In the genomic region with DNA sequence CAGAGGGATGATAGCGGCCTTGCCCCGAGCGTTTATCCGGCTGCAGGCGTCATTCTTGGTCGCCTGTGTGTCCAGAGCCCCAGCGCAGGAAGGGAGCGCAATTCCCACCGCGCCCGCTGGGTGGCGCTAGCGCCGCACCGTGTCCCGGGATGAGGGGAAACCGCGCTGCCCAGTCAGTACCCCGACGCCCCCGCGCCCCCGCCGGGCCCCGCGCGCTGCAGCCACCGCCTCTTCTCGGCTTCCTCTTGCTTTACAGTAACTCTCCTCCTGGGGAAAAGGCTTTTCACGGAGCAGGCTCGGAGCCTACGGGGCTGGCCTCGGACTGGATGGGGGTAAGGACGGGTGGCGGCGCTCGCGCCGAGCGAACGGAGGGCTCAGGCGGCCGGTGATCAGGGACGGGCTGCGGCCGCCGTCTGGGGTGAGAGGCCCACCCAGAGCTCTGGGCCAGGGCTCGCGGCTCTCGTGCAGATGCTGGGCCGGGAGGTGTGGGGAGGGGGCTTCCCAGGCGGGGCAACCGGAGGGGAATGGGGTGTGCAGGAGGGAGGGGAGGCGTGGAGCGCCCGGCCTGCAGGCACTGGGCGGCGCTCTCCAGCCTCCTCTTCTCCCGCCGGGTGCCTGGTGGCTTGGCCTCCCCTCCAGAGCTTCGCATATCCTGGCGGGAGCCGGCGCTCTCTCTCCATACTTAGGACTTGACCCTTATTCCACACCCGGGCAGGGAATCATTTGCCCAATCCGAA, we compare ENCODE assay signal across 8 cellular contexts.
DNase-seq lines count a peak whose midpoint lies in the region; ATAC-seq and TF ChIP-seq lines count a peak whose summit lies in the region.

No MANE protein-coding gene starts in this region.

- POLR2A ChIA-PET in AG04449 (lab: Yijun Ruan, JAX): interaction anchor here (0.6 to 1.4 kb wide), 3 partner anchors 69 to 337 kb away, joined by 3 to 4 read pairs (median 3); a partner anchor contains a TSS

- CTCF ChIA-PET in AG04449 (lab: Yijun Ruan, JAX): interaction anchor here (0.6 to 23.6 kb wide), 60 partner anchors 8 to 536 kb away, joined by 3 to 593 read pairs (median 4); no protein-coding TSS in a partner anchor

- TF ChIP-seq CTCF in AG04449 (IDR thresholded peaks at IDR 0.05; ENCODE audit: insufficient read depth, low read length, missing control alignments): peak; percentile 93
- peak; percentile 73 for TF ChIP-seq CTCF in choroid plexus epithelial cell (conservative IDR thresholded peaks at IDR 0.05; ENCODE audit: low read depth, low read length)

- ATAC-seq in GM18858 (IDR thresholded peaks at IDR 0.05; ENCODE audit: unreplicated experiment): peak; percentile 52
- ATAC-seq in HG03095 (IDR thresholded peaks at IDR 0.05; ENCODE audit: unreplicated experiment): peak; percentile 76

- DNase-seq in AG04449 (ENCODE audit: low read depth, low spot score) (no peak), NCI-H2227 (lab: John Stamatoyannopoulos, UW; ENCODE audit: unreplicated experiment) (peak; percentile 91), choroid plexus epithelial cell (ENCODE audit: low read depth) (peak; percentile 87), kidney tubule cell (ENCODE audit: low spot score) (peak; percentile 87)
- peak; percentile 75 for DNase-seq in activated CD4-positive, alpha-beta T cell treated with anti-CD3 and anti-CD28 coated beads for 1 hour
- DNase-seq in stimulated activated CD4-positive, alpha-beta T cell treated with anti-CD3 and anti-CD28 coated beads, Interleukin-1b, Interleukin-23, amount 100 ng/mL, for 24 hours (ENCODE audit: low read depth in 4 of 4, low spot score in 1 of 4): peak; percentile 61 to 92 (median 82)

- H3K4me3 ChIP-seq in AG04449 (ENCODE audit: low read depth, low read length) (peak overlapping the region; percentile 72), choroid plexus epithelial cell (ENCODE audit: low read depth, low read length) (peak overlapping the region; percentile 85)
